Comparison of ENCODE assay signal across 2 cellular contexts in genomic region chr1:25809283-25809926, GRCh38.
TF ChIP-seq lines count a peak whose summit lies in the region.

No MANE protein-coding gene starts in this region.

TF ChIP-seq in HEK293, 187 proteins besides CTCF, POLR2A, EP300 and RAD21:
- TF ChIP-seq ZNF280D (tag by site-specific recombination; IDR thresholded peaks at IDR 0.05) = no peak
- TF ChIP-seq SP2 (tag by site-specific recombination; IDR thresholded peaks at IDR 0.05) = 0 out of 2 replicates have a peak, but pooled peaks have one; percentile 3
- peak; percentile 53 for TF ChIP-seq EGR2 (tag by site-specific recombination; IDR thresholded peaks at IDR 0.05; ENCODE audit: low read depth)
- TF ChIP-seq ZFHX2 (tag by site-specific recombination; conservative IDR thresholded peaks at IDR 0.05) = peak; percentile 73

TF ChIP-seq in HepG2, 621 proteins besides CTCF, POLR2A, EP300 and RAD21:
- TF ChIP-seq GTF2F1 (IDR thresholded peaks at IDR 0.05; ENCODE audit: low read length) (no peak), NONO (IDR thresholded peaks at IDR 0.05) (no peak), NONO (CRISPR knock-in tag; conservative IDR thresholded peaks at IDR 0.05) (no peak), BRCA1 (CRISPR knock-in tag; IDR thresholded peaks at IDR 0.05) (no peak), NFRKB (IDR thresholded peaks at IDR 0.05) (no peak), STAT5B (CRISPR knock-in tag; IDR thresholded peaks at IDR 0.05) (no peak), SNAPC4 (CRISPR knock-in tag; IDR thresholded peaks at IDR 0.05) (no peak), POLR2AphosphoS5 (IDR thresholded peaks at IDR 0.05; ENCODE audit: low read depth, low read length) (no peak), NFYB (CRISPR knock-in tag; IDR thresholded peaks at IDR 0.05) (no peak)
- TF ChIP-seq, protein P1, sequence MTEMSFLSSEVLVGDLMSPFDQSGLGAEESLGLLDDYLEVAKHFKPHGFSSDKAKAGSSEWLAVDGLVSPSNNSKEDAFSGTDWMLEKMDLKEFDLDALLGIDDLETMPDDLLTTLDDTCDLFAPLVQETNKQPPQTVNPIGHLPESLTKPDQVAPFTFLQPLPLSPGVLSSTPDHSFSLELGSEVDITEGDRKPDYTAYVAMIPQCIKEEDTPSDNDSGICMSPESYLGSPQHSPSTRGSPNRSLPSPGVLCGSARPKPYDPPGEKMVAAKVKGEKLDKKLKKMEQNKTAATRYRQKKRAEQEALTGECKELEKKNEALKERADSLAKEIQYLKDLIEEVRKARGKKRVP (CRISPR knock-in tag; IDR thresholded peaks at IDR 0.05) = no peak
- TF ChIP-seq, protein P2, sequence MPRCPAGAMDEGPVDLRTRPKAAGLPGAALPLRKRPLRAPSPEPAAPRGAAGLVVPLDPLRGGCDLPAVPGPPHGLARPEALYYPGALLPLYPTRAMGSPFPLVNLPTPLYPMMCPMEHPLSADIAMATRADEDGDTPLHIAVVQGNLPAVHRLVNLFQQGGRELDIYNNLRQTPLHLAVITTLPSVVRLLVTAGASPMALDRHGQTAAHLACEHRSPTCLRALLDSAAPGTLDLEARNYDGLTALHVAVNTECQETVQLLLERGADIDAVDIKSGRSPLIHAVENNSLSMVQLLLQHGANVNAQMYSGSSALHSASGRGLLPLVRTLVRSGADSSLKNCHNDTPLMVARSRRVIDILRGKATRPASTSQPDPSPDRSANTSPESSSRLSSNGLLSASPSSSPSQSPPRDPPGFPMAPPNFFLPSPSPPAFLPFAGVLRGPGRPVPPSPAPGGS (CRISPR knock-in tag; IDR thresholded peaks at IDR 0.05) = no peak
- TF ChIP-seq, protein P3, sequence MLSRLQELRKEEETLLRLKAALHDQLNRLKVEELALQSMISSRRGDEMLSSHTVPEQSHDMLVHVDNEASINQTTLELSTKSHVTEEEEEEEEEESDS (CRISPR knock-in tag; IDR thresholded peaks at IDR 0.05; ENCODE audit: borderline replicate concordance) = no peak
